8 cellular contexts compared by ENCODE assay signal in genomic region chr10:114458955-114459354, GRCh38. TPM values are rescaled to one million over a fixed set of nuclear protein-coding genes. Genes with fewer than 3 reads are reported as not detected.
A peak's percentile ranks its signal among the peaks of the same experiment; 100 is the strongest.
DNase-seq lines count a peak whose midpoint lies in the region; ATAC-seq lines count a peak whose summit lies in the region.

No MANE protein-coding gene starts in this region.

- peak overlapping the region; percentile 2 for H3K27ac Mint-ChIP-seq in activated naive CD4-positive, alpha-beta T cell treated with anti-CD3 and anti-CD28 coated beads for 36 hours
- no peak overlapping the region for H3K27ac Mint-ChIP-seq in activated CD4-positive, alpha-beta memory T cell treated with anti-CD3 and anti-CD28 coated beads, Interleukin-2, amount 10 ng/mL, durations not matched to agents 7 days and 5 days
- no peak overlapping the region for H3K27ac Mint-ChIP-seq in stimulated activated effector memory CD8-positive, alpha-beta T cell treated with anti-CD3 and anti-CD28 coated beads, Interleukin-12 subunit alpha, Interleukin-12 subunit beta, amount 100 ng/mL, for 72 hours

- no peak overlapping the region for H3K4me3 Mint-ChIP-seq in activated naive CD4-positive, alpha-beta T cell treated with anti-CD3 and anti-CD28 coated beads for 36 hours
- no peak overlapping the region for H3K4me3 Mint-ChIP-seq in activated CD4-positive, alpha-beta memory T cell treated with anti-CD3 and anti-CD28 coated beads, Interleukin-2, amount 10 ng/mL, durations not matched to agents 7 days and 5 days
- H3K4me3 Mint-ChIP-seq in stimulated activated effector memory CD8-positive, alpha-beta T cell treated with anti-CD3 and anti-CD28 coated beads, Interleukin-12 subunit alpha, Interleukin-12 subunit beta, amount 100 ng/mL, for 72 hours = no peak overlapping the region

- peak; percentile 67 for ATAC-seq in stimulated activated effector memory CD8-positive, alpha-beta T cell treated with anti-CD3 and anti-CD28 coated beads, Interleukin-12 subunit alpha, Interleukin-12 subunit beta, amount 100 ng/mL, for 72 hours
- ATAC-seq in HG03039 (IDR thresholded peaks at IDR 0.05; ENCODE audit: unreplicated experiment) = no peak

- POLR2A ChIA-PET in activated CD4-positive, alpha-beta memory T cell treated with anti-CD3 and anti-CD28 coated beads, Interleukin-2, amount 10 ng/mL, durations not matched to agents 7 days and 5 days (lab: Charles Lee) = interaction anchor here (0.7 to 1.1 kb wide), 2 partner anchors 85 to 155 kb away, joined by 3 to 4 read pairs; no protein-coding TSS in a partner anchor

- peaks cover 18% of the 10 kb centered on the region for H3K4me1 Mint-ChIP-seq in activated naive CD4-positive, alpha-beta T cell treated with anti-CD3 and anti-CD28 coated beads for 36 hours (ENCODE audit: low read depth)
- peaks cover 4% of the 10 kb centered on the region for H3K4me1 Mint-ChIP-seq in activated CD4-positive, alpha-beta memory T cell treated with anti-CD3 and anti-CD28 coated beads, Interleukin-2, amount 10 ng/mL, durations not matched to agents 7 days and 5 days
- H3K4me1 Mint-ChIP-seq in stimulated activated effector memory CD8-positive, alpha-beta T cell treated with anti-CD3 and anti-CD28 coated beads, Interleukin-12 subunit alpha, Interleukin-12 subunit beta, amount 100 ng/mL, for 72 hours = no peaks in the 10 kb centered on the region

- CTCF ChIA-PET in activated naive CD4-positive, alpha-beta T cell treated with anti-CD3 and anti-CD28 coated beads for 36 hours (lab: Charles Lee) = interaction anchor here (0.6 to 1.6 kb wide), 9 partner anchors 10 to 287 kb away, joined by 3 to 10 read pairs (median 4); no protein-coding TSS in a partner anchor
- CTCF ChIA-PET in activated CD4-positive, alpha-beta memory T cell treated with anti-CD3 and anti-CD28 coated beads, Interleukin-2, amount 10 ng/mL, durations not matched to agents 7 days and 5 days (lab: Charles Lee) = interaction anchor here (1.0 to 3.2 kb wide), 3 partner anchors 12 to 155 kb away, joined by 3 to 23 read pairs (median 21); no protein-coding TSS in a partner anchor

- peaks cover 39% of the 10 kb centered on the region for H3K36me3 Mint-ChIP-seq in activated naive CD4-positive, alpha-beta T cell treated with anti-CD3 and anti-CD28 coated beads for 36 hours (ENCODE audit: low read depth)
- peaks cover 21% of the 10 kb centered on the region for H3K36me3 Mint-ChIP-seq in activated CD4-positive, alpha-beta memory T cell treated with anti-CD3 and anti-CD28 coated beads, Interleukin-2, amount 10 ng/mL, durations not matched to agents 7 days and 5 days (ENCODE audit: low read depth)
- peaks cover 52% of the 10 kb centered on the region for H3K36me3 Mint-ChIP-seq in stimulated activated effector memory CD8-positive, alpha-beta T cell treated with anti-CD3 and anti-CD28 coated beads, Interleukin-12 subunit alpha, Interleukin-12 subunit beta, amount 100 ng/mL, for 72 hours

- peak; percentile 57 for DNase-seq in activated naive CD4-positive, alpha-beta T cell treated with anti-CD3 and anti-CD28 coated beads for 36 hours
- DNase-seq in activated naive CD4-positive, alpha-beta T cell (lab: John Stamatoyannopoulos, UW) = no peak
- DNase-seq in HuH-7 (ENCODE audit: low spot score) = peak; percentile 18
- peak; percentile 33 for DNase-seq in activated CD4-positive, alpha-beta memory T cell treated with anti-CD3 and anti-CD28 coated beads, Interleukin-2, amount 10 ng/mL, durations not matched to agents 7 days and 5 days
- peak; percentile 7 for DNase-seq in hepatic stellate cell (ENCODE audit: low spot score)
- DNase-seq in stimulated activated effector memory CD8-positive, alpha-beta T cell treated with anti-CD3 and anti-CD28 coated beads, Interleukin-12 subunit alpha, Interleukin-12 subunit beta, amount 100 ng/mL, for 72 hours (ENCODE audit: low spot score in 2 of 2) = peak in 1 of 2 donors; percentile 7
- DNase-seq in cortex of kidney (lab: John Stamatoyannopoulos, UW) = no peak

- intact Hi-C loops in activated naive CD4-positive, alpha-beta T cell treated with anti-CD3 and anti-CD28 coated beads for 36 hours (cut with micrococcal nuclease) = loop anchor here (1.0 kb wide), 1 partner anchor 155 kb away; no protein-coding TSS in a partner anchor

- no peaks in the 10 kb centered on the region for H3K9me3 Mint-ChIP-seq in activated naive CD4-positive, alpha-beta T cell treated with anti-CD3 and anti-CD28 coated beads for 36 hours
- H3K9me3 Mint-ChIP-seq in activated CD4-positive, alpha-beta memory T cell treated with anti-CD3 and anti-CD28 coated beads, Interleukin-2, amount 10 ng/mL, durations not matched to agents 7 days and 5 days = no peaks in the 10 kb centered on the region
- no peaks in the 10 kb centered on the region for H3K9me3 Mint-ChIP-seq in stimulated activated effector memory CD8-positive, alpha-beta T cell treated with anti-CD3 and anti-CD28 coated beads, Interleukin-12 subunit alpha, Interleukin-12 subunit beta, amount 100 ng/mL, for 72 hours

- H3K27me3 Mint-ChIP-seq in activated naive CD4-positive, alpha-beta T cell treated with anti-CD3 and anti-CD28 coated beads for 36 hours (ENCODE audit: low read depth) = no peaks in the 10 kb centered on the region
- no peaks in the 10 kb centered on the region for H3K27me3 Mint-ChIP-seq in activated CD4-positive, alpha-beta memory T cell treated with anti-CD3 and anti-CD28 coated beads, Interleukin-2, amount 10 ng/mL, durations not matched to agents 7 days and 5 days

RNA-seq across cellular contexts. Expression of gene AFAP1L2, which starts 54.7 kb away (rescaled TPM):
- under 1 TPM; 0.86 to 0.98 TPM for total RNA-seq in activated naive CD4-positive, alpha-beta T cell treated with anti-CD3 and anti-CD28 coated beads for 36 hours
- 1 to 10 TPM; 1.5 to 1.9 TPM for total RNA-seq in activated CD4-positive, alpha-beta memory T cell treated with anti-CD3 and anti-CD28 coated beads, Interleukin-2, amount 10 ng/mL, durations not matched to agents 7 days and 5 days

Comparison
In these comparisons a context has a peak if more than half of its experiments do, and no peak if none do; other contexts are left out.
1. DNase-seq: peak in activated naive CD4-positive, alpha-beta T cell treated with anti-CD3 and anti-CD28 coated beads for 36 hours (single experiment), HuH-7 (single experiment), activated CD4-positive, alpha-beta memory T cell treated with anti-CD3 and anti-CD28 coated beads, Interleukin-2, amount 10 ng/mL, durations not matched to agents 7 days and 5 days (single experiment) and hepatic stellate cell (single experiment); none in activated naive CD4-positive, alpha-beta T cell (0 of 4) and cortex of kidney (single experiment).